ENCODE assay signal across 1 cellular context in genomic region chr7:7805511-7806153, GRCh38.
TF ChIP-seq lines count a peak whose summit lies in the region.

No MANE protein-coding gene starts in this region.

TF ChIP-seq in GM23338, 12 proteins besides CTCF, POLR2A, EP300 and RAD21:
- TF ChIP-seq ETS1 (IDR thresholded peaks at IDR 0.05): no peak
- no peak for TF ChIP-seq NANOG (IDR thresholded peaks at IDR 0.05; ENCODE audit: borderline replicate concordance)
- no peak for TF ChIP-seq JUNB (IDR thresholded peaks at IDR 0.05; ENCODE audit: unreplicated experiment)
- TF ChIP-seq ZNF114 (CRISPR knock-in tag; IDR thresholded peaks at IDR 0.05): no peak
- no peak for TF ChIP-seq STAT1 (IDR thresholded peaks at IDR 0.05; ENCODE audit: unreplicated experiment)
- no peak for TF ChIP-seq REST (IDR thresholded peaks at IDR 0.05; ENCODE audit: unreplicated experiment)
- TF ChIP-seq EZH2phosphoT487 (IDR thresholded peaks at IDR 0.05; ENCODE audit: unreplicated experiment): no peak
- no peak for TF ChIP-seq POLR2AphosphoS5 (IDR thresholded peaks at IDR 0.05; ENCODE audit: low read depth)
- no peak for TF ChIP-seq CREB1 (CRISPR knock-in tag; IDR thresholded peaks at IDR 0.05; ENCODE audit: low read depth)
- TF ChIP-seq ZNF331 (CRISPR knock-in tag; IDR thresholded peaks at IDR 0.05; ENCODE audit: low read depth): no peak
- TF ChIP-seq EZH2 (IDR thresholded peaks at IDR 0.05; ENCODE audit: low read depth, unreplicated experiment): no peak
- no peak for TF ChIP-seq ZNF462 (CRISPR knock-in tag; IDR thresholded peaks at IDR 0.05)
